ENCODE assay signal across 26 cellular contexts in genomic region chr12:106722854-106723253, GRCh38. TPM values are rescaled to one million over a fixed set of nuclear protein-coding genes. Genes with fewer than 3 reads are reported as not detected.
DNase-seq lines count a peak whose midpoint lies in the region; ATAC-seq, FAIRE-seq and TF ChIP-seq lines count a peak whose summit lies in the region.
"Had no signal": no experiment of that assay in that cellular context is flagged by ENCODE, and none has a peak within 500 bp of the region (broad histone marks: within the 10 kb centered on the region; RNA-seq: fewer than 3 reads in every experiment).

No MANE protein-coding gene starts in this region.

- H2BK5ac ChIP-seq in mesendoderm (ENCODE audit: low read length): no peak overlapping the region

- POLR2A ChIA-PET in SK-N-SH (lab: Yijun Ruan, JAX): no interaction called here

- WGBS in mesendoderm (ENCODE audit: extremely low coverage, insufficient coverage, low lambda C conversion rate): no CpG with 5 or more reads among the region's 3 CpGs
- 65 to 75% (median 71%) methylated on average over 3 of the region's 3 CpGs for WGBS in psoas muscle, 3 donors
- 81% methylated on average over 3 of the region's 3 CpGs for WGBS in SK-N-SH (ENCODE audit: low lambda C conversion rate)

- H3K4me3 ChIP-seq in mesendoderm (ENCODE audit: low read length): no peak overlapping the region
- H3K4me3 ChIP-seq in psoas muscle: no peak overlapping the region
- no peak overlapping the region for H3K4me3 ChIP-seq in SK-N-SH (ENCODE audit: low read depth in 2 of 2, low read length in 1 of 2)
- H3K4me3 ChIP-seq: skin epidermis had no signal

- H4K5ac ChIP-seq in mesendoderm (ENCODE audit: low read length): no peak overlapping the region

- H2BK120ac ChIP-seq in mesendoderm (ENCODE audit: low read depth, low read length): no peak overlapping the region

- H3K9me3 ChIP-seq in psoas muscle: no peaks in the 10 kb centered on the region
- H3K9me3 ChIP-seq in SK-N-SH: no peaks in the 10 kb centered on the region

- no peak overlapping the region for H3K23ac ChIP-seq in mesendoderm (ENCODE audit: low read length)

- TF ChIP-seq CTCF in GM12872 (IDR thresholded peaks at IDR 0.05; ENCODE audit: insufficient read depth, low read depth, low read length) (peak; percentile 17; the same call in 1 of the 3 replicates), psoas muscle (IDR thresholded peaks at IDR 0.05) (no peak), SK-N-SH (IDR thresholded peaks at IDR 0.05) (no peak)

- no peaks in the 10 kb centered on the region for H3K79me1 ChIP-seq in mesendoderm (ENCODE audit: low read length)

- intact Hi-C loops in psoas muscle (cut with DNase I): no loop called here

- no peaks in the 10 kb centered on the region for H3F3A ChIP-seq in SK-N-SH (replicated peaks; ENCODE audit: insufficient read depth)

- no peak overlapping the region for H2BK15ac ChIP-seq in mesendoderm (replicated peaks; ENCODE audit: low read depth)

- H3K56ac ChIP-seq in mesendoderm (ENCODE audit: low read length): no peak overlapping the region

- no peak for FAIRE-seq in GM19239 (lab: Jason Lieb, UNC)
- FAIRE-seq: H54, islet of Langerhans had no signal

- H4K20me1 ChIP-seq in SK-N-SH (ENCODE audit: insufficient read depth): no peaks in the 10 kb centered on the region

- H3K18ac ChIP-seq in mesendoderm (ENCODE audit: low read length): no peak overlapping the region

- no peaks in the 10 kb centered on the region for H3K9me2 ChIP-seq in SK-N-SH

- no peak overlapping the region for H4K8ac ChIP-seq in mesendoderm (ENCODE audit: low read depth, low read length)

- H3K9ac ChIP-seq in mesendoderm (ENCODE audit: low read length) (no peak overlapping the region), SK-N-SH (no peak overlapping the region)

- ATAC-seq in psoas muscle: no peak
- ATAC-seq: naive thymus-derived CD4-positive, alpha-beta T cell; stimulated activated naive CD8-positive, alpha-beta T cell treated with anti-CD3 and anti-CD28 coated beads, Interleukin-15, amount 100 ng/mL, for 72 hours; T-cell had no signal

- TF ChIP-seq EP300 in Ishikawa (IDR thresholded peaks at IDR 0.05; ENCODE audit: borderline replicate concordance) (no peak), SK-N-SH (IDR thresholded peaks at IDR 0.05; ENCODE audit: borderline replicate concordance in 1 of 2, low read depth in 1 of 2, low read length in 1 of 2) (no peak)

- H3K27ac ChIP-seq in mesendoderm (ENCODE audit: low read depth, low read length) (no peak overlapping the region), psoas muscle (no peak overlapping the region), SK-N-SH (ENCODE audit: low read depth in 2 of 2, low read length in 1 of 2) (no peak overlapping the region)
- H3K27ac ChIP-seq: HL-60, skin epidermis, VCaP had no signal

- H3K36me3 ChIP-seq in mesendoderm (ENCODE audit: control insufficient read depth, insufficient read depth, low read length) (no peaks in the 10 kb centered on the region), psoas muscle (ENCODE audit: insufficient read depth in 1 of 2, low read depth in 1 of 2) (no peaks in the 10 kb centered on the region), SK-N-SH (replicated peaks in 1 of 2; ENCODE audit: control insufficient read depth in 1 of 2, insufficient read depth in 2 of 2, low read length in 1 of 2) (no peaks in the 10 kb centered on the region)

- peak; percentile 9 for DNase-seq in cerebellar cortex (ENCODE audit: low spot score)
- DNase-seq in mesendoderm: peak; percentile 54
- no peak for DNase-seq in psoas muscle
- no peak for DNase-seq in GM19239 (ENCODE audit: insufficient read length, low spot score)
- DNase-seq in SK-N-SH: no peak
- no peak for DNase-seq in activated gamma-delta T cell treated with Interleukin-2 at 50 U/mL for 16 hours
- DNase-seq: activated CD4-positive, alpha-beta T cell treated with anti-CD3 and anti-CD28 coated beads, Interleukin-2, amount 50 U/mL, for 48 hours; AML-193; effector memory CD4-positive, alpha-beta T cell; EL; IMR-90; naive thymus-derived CD4-positive, alpha-beta T cell; NCI-H187 treated with DMSO at 0.1 percent for 48 hours; NCI-H524 treated with DMSO at 0.1 percent for 48 hours; posterior cingulate gyrus; SHP77; stimulated activated CD4-positive, alpha-beta T cell treated with anti-CD3 and anti-CD28 coated beads, Interleukin-4, amount 100 ng/mL, for 1 hour; stimulated activated naive CD8-positive, alpha-beta T cell treated with anti-CD3 and anti-CD28 coated beads, Interleukin-15, amount 100 ng/mL, for 72 hours; T-cell had no signal

- CTCF ChIA-PET in SK-N-SH (lab: Yijun Ruan, JAX): interaction anchor here (0.6 kb wide), 1 partner anchor 20 kb away, joined by 3 read pairs; no protein-coding TSS in a partner anchor

- H3K4me2 ChIP-seq in mesendoderm (ENCODE audit: low read length) (no peak overlapping the region), SK-N-SH (no peak overlapping the region)

- H3K4me1 ChIP-seq in mesendoderm (ENCODE audit: control insufficient read depth, low read depth, low read length): no peaks in the 10 kb centered on the region
- H3K4me1 ChIP-seq in psoas muscle: no peaks in the 10 kb centered on the region
- no peaks in the 10 kb centered on the region for H3K4me1 ChIP-seq in SK-N-SH (ENCODE audit: control insufficient read depth in 1 of 2, insufficient read depth in 2 of 2, low read depth in 1 of 2, low read length in 1 of 2)

- TF ChIP-seq RAD21 in Ishikawa (IDR thresholded peaks at IDR 0.05; ENCODE audit: low read depth) (peak; percentile 23), SK-N-SH (IDR thresholded peaks at IDR 0.05; ENCODE audit: low read length) (no peak)

- no peak overlapping the region for H2AFZ ChIP-seq in SK-N-SH (ENCODE audit: low read depth)

- H3K27me3 ChIP-seq in mesendoderm (ENCODE audit: insufficient read depth, low read length, poor library complexity) (no peaks in the 10 kb centered on the region), psoas muscle (ENCODE audit: insufficient read depth in 3 of 3, low read length in 2 of 3) (no peaks in the 10 kb centered on the region), SK-N-SH (ENCODE audit: insufficient read depth) (no peaks in the 10 kb centered on the region)

- no peak overlapping the region for H2AK5ac ChIP-seq in mesendoderm (ENCODE audit: low read length)

- H3K4ac ChIP-seq in mesendoderm (ENCODE audit: low read depth, low read length): no peak overlapping the region

- H3K79me2 ChIP-seq in mesendoderm (ENCODE audit: control insufficient read depth, insufficient read depth, low read length) (no peaks in the 10 kb centered on the region), SK-N-SH (ENCODE audit: insufficient read depth) (no peaks in the 10 kb centered on the region)

TF ChIP-seq in Ishikawa, 13 proteins besides CTCF, POLR2A, EP300 and RAD21 (continues in another document):
- TF ChIP-seq ZBTB7A (IDR thresholded peaks at IDR 0.05; ENCODE audit: low read depth): no peak
- TF ChIP-seq NFIC (IDR thresholded peaks at IDR 0.05): no peak
- no peak for TF ChIP-seq MAX (IDR thresholded peaks at IDR 0.05)
- no peak for TF ChIP-seq TEAD4 (IDR thresholded peaks at IDR 0.05)
- no peak for TF ChIP-seq YY1 (IDR thresholded peaks at IDR 0.05; ENCODE audit: low read depth)
- TF ChIP-seq EGR1 (IDR thresholded peaks at IDR 0.05): no peak
- no peak for TF ChIP-seq TCF12 (IDR thresholded peaks at IDR 0.05; ENCODE audit: low read depth)
- TF ChIP-seq USF1 (IDR thresholded peaks at IDR 0.05): no peak
- TF ChIP-seq CREB1 (IDR thresholded peaks at IDR 0.05; ENCODE audit: low read depth): no peak
- no peak for TF ChIP-seq TAF1 (IDR thresholded peaks at IDR 0.05; ENCODE audit: low read depth)
- no peak for TF ChIP-seq CEBPB (IDR thresholded peaks at IDR 0.05)
- no peak for TF ChIP-seq FOXM1 (IDR thresholded peaks at IDR 0.05; ENCODE audit: borderline replicate concordance, low read depth)

TF ChIP-seq in SK-N-SH, 30 proteins besides CTCF, POLR2A, EP300 and RAD21 (continues in another document):
- TF ChIP-seq RFX5 (IDR thresholded peaks at IDR 0.05; ENCODE audit: low read length) (no peak), JUND (IDR thresholded peaks at IDR 0.05) (no peak), MXI1 (IDR thresholded peaks at IDR 0.05; ENCODE audit: low read depth, low read length) (no peak), RXRA (IDR thresholded peaks at IDR 0.05; ENCODE audit: borderline replicate concordance, low read depth) (no peak), FOXJ3 (CRISPR knock-in tag; IDR thresholded peaks at IDR 0.05) (no peak), USF1 (IDR thresholded peaks at IDR 0.05; ENCODE audit: borderline replicate concordance, low read depth) (no peak), RCOR1 (IDR thresholded peaks at IDR 0.05; ENCODE audit: low read length) (no peak), MEF2A (IDR thresholded peaks at IDR 0.05; ENCODE audit: borderline replicate concordance, low read depth) (no peak), NFIC (IDR thresholded peaks at IDR 0.05; ENCODE audit: borderline replicate concordance) (no peak), NRF1 (IDR thresholded peaks at IDR 0.05; ENCODE audit: low read depth, low read length) (no peak), SIN3A (IDR thresholded peaks at IDR 0.05; ENCODE audit: borderline replicate concordance, low read depth, low read length) (no peak), PBX3 (IDR thresholded peaks at IDR 0.05) (no peak)

RNA-seq across cellular contexts. Expression of gene RIC8B, which starts 51.6 kb away (rescaled TPM):
- polyA plus RNA-seq in mesendoderm (2013, experiment 1 of 2): 6.7 TPM
- 7.7 TPM for polyA plus RNA-seq in mesendoderm (2013, experiment 2 of 2)
- 10 to 100 TPM in 3 of 4 donors, 1 to 10 TPM in 1; 5.8 to 12.0 (median 11.1) TPM for total RNA-seq in psoas muscle
- polyA plus RNA-seq in psoas muscle (10 to 100 TPM in 1 of 3 donors, 1 to 10 TPM in 2; 4.9 to 19.3 (median 7.2) TPM), SK-N-SH (2012; rRNA removed) (6.2 and 9.2 TPM in 2 replicates)
- 6.4 and 6.7 TPM in 2 replicates for polyA plus RNA-seq in SK-N-SH (2012; cell fraction: cytosol; rRNA removed)
- 14.5 and 24.9 TPM in 2 replicates for polyA plus RNA-seq in SK-N-SH (2012; cell fraction: nucleus; rRNA removed)

Comparison
In these comparisons a context has a peak if more than half of its experiments do, and no peak if none do; other contexts are left out.
1. DNase-seq: peak in cerebellar cortex (single experiment) and mesendoderm (single experiment); none in psoas muscle (0 of 2), GM19239 (single experiment), SK-N-SH (single experiment) and activated gamma-delta T cell treated with Interleukin-2 at 50 U/mL for 16 hours (single experiment).